Comparison of ENCODE assay signal across 1 cellular context in genomic region chr19:56692496-56692895, GRCh38.
TF ChIP-seq lines count a peak whose summit lies in the region.

No MANE protein-coding gene starts in this region.

TF ChIP-seq in GM23338, 12 proteins besides CTCF, POLR2A, EP300 and RAD21 (continued from another document):
- TF ChIP-seq ZNF462 (CRISPR knock-in tag; IDR thresholded peaks at IDR 0.05) (no peak), ETS1 (IDR thresholded peaks at IDR 0.05) (no peak), REST (IDR thresholded peaks at IDR 0.05; ENCODE audit: unreplicated experiment) (no peak), NANOG (IDR thresholded peaks at IDR 0.05; ENCODE audit: borderline replicate concordance) (no peak), STAT1 (IDR thresholded peaks at IDR 0.05; ENCODE audit: unreplicated experiment) (no peak), ZNF331 (CRISPR knock-in tag; IDR thresholded peaks at IDR 0.05; ENCODE audit: low read depth) (no peak), JUNB (IDR thresholded peaks at IDR 0.05; ENCODE audit: unreplicated experiment) (no peak), CREB1 (CRISPR knock-in tag; IDR thresholded peaks at IDR 0.05; ENCODE audit: low read depth) (no peak), EZH2 (IDR thresholded peaks at IDR 0.05; ENCODE audit: low read depth, unreplicated experiment) (no peak)
